20 cellular contexts compared by ENCODE assay signal in the genomic region with DNA sequence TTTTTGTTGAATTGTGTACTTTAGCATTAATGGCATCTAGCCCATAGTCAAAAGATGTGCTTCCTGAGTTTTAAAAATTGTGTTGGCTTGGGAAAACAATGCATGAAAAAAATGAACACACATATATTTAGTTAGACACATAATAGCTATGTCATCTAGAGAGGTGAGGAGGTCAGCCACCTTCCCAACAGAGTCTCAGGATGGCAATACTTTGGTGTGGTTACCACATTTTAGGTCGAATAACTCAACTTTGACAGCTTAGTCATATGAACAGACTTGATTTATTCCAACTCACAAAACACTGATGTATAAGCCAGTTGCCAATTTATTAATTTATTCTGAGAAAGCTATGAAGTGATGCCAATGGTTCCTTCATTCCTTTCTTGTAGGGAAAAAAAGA.
"Had no signal": no experiment of that assay in that cellular context is flagged by ENCODE, and none has a peak within 500 bp of the region (broad histone marks: within the 10 kb centered on the region; RNA-seq: fewer than 3 reads in every experiment).

No MANE protein-coding gene starts in this region.

- H3K36me3 ChIP-seq: prostate gland, right lobe of liver, upper lobe of right lung had no signal

- DNase-seq: activated CD4-positive, alpha-beta T cell treated with anti-CD3 and anti-CD28 coated beads, Interleukin-2, amount 10 ng/mL, durations not matched to agents 24 days and 14 days; activated CD8-positive, alpha-beta memory T cell treated with anti-CD3 and anti-CD28 coated beads for 24 hours; activated naive CD4-positive, alpha-beta T cell treated with anti-CD3 and anti-CD28 coated beads for 36 hours; effector memory CD8-positive, alpha-beta T cell; foreskin fibroblast; immature natural killer cell; left colon; occipital lobe; right lobe of liver; stimulated activated CD4-positive, alpha-beta T cell treated with anti-CD3 and anti-CD28 coated beads, Interleukin-12 subunit alpha, Interleukin-12 subunit beta, amount 100 ng/mL, for 4 hours; stimulated activated CD4-positive, alpha-beta T cell treated with anti-CD3 and anti-CD28 coated beads, Interleukin-2, amount 100 ng/mL, for 48 hours; stimulated activated naive CD8-positive, alpha-beta T cell treated with anti-CD3 and anti-CD28 coated beads, Interleukin-15, Interleukin-2, amounts not matched to agents 100 U/mL and 50 U/mL, for 24 hours; testis; upper lobe of right lung had no signal

- H3K4me3 ChIP-seq: lung, prostate gland, right lobe of liver, testis, upper lobe of right lung had no signal

- ATAC-seq: activated T-helper 17 cell treated with anti-CD3 and anti-CD28 coated beads, Interleukin-2, amount 50 U/mL, for 72 hours; effector memory CD8-positive, alpha-beta T cell; left colon; natural killer cell treated with Interleukin-12 subunit alpha and Interleukin-12 subunit beta and Interleukin-15 and Interleukin-18, amount 100 ng/mL, for 72 hours; right lobe of liver; stimulated activated naive CD8-positive, alpha-beta T cell treated with anti-CD3 and anti-CD28 coated beads, Interleukin-15, Interleukin-2, amounts not matched to agents 100 U/mL and 50 U/mL, for 24 hours; upper lobe of right lung; WTC11 had no signal

- H3K27me3 ChIP-seq: right lobe of liver, testis, upper lobe of right lung had no signal

- H3K9me3 ChIP-seq: prostate gland, right lobe of liver, testis, upper lobe of right lung had no signal

- H3K27ac ChIP-seq: epithelial cell of prostate, prostate gland, right lobe of liver, testis, upper lobe of right lung had no signal

- H3K4me1 ChIP-seq: prostate gland, testis, upper lobe of right lung had no signal
